In genomic region chr14:55118761-55119160, GRCh38 we compare ENCODE assay signal across 13 cellular contexts. TPM values are rescaled to one million over a fixed set of nuclear protein-coding genes. Genes with fewer than 3 reads are reported as not detected.
DNase-seq lines count a peak whose midpoint lies in the region; ATAC-seq, FAIRE-seq and TF ChIP-seq lines count a peak whose summit lies in the region.
"Had no signal": no experiment of that assay in that cellular context is flagged by ENCODE, and none has a peak within 500 bp of the region (broad histone marks: within the 10 kb centered on the region; RNA-seq: fewer than 3 reads in every experiment).

No MANE protein-coding gene starts in this region.

- DNase-seq in HepG2 (ENCODE audit: low spot score) (no peak), hepatocyte (ENCODE audit: low spot score) (no peak), gastrocnemius medialis (no peak), DMS153 (lab: John Stamatoyannopoulos, UW) (no peak), urothelium cell line (ENCODE audit: low spot score) (no peak), MV-4-11 (lab: John Stamatoyannopoulos, UW) (no peak), NCI-H1436 (lab: John Stamatoyannopoulos, UW) (no peak)
- DNase-seq: activated CD4-positive, alpha-beta T cell treated with anti-CD3 and anti-CD28 coated beads for 4 hours; activated naive CD8-positive, alpha-beta T cell treated with anti-CD3 and anti-CD28 coated beads, Interleukin-2, amount 10 ng/mL, durations not matched to agents 7 days and 5 days; central memory CD4-positive, alpha-beta T cell; COR-L47; NCI-H82 had no signal

- FAIRE-seq in HepG2 (lab: Jason Lieb, UNC) = no peak
- FAIRE-seq in urothelium cell line (lab: Jason Lieb, UNC) = no peak

- peak overlapping the region; percentile 8 to 44 for H3K27ac ChIP-seq in liver (ENCODE audit: low read depth in 1 of 2, low read length in 2 of 2)
- H3K27ac ChIP-seq in HepG2 (ENCODE audit: extremely low read length, insufficient read depth, low read length) = no peak overlapping the region
- H3K27ac ChIP-seq in hepatocyte = peak overlapping the region; percentile 64
- peak overlapping the region; percentile 69 to 84 (median 80) for H3K27ac ChIP-seq in gastrocnemius medialis

- H3K9me3 ChIP-seq in liver (ENCODE audit: control insufficient read depth in 4 of 4, low read length in 3 of 4) = no peaks in the 10 kb centered on the region
- no peaks in the 10 kb centered on the region for H3K9me3 ChIP-seq in HepG2 (ENCODE audit: low read length)
- no peaks in the 10 kb centered on the region for H3K9me3 ChIP-seq in hepatocyte (ENCODE audit: low read depth)
- no peaks in the 10 kb centered on the region for H3K9me3 ChIP-seq in gastrocnemius medialis

- ATAC-seq in HepG2 (no peak), gastrocnemius medialis (peak; percentile 49 to 66)

- no peak for TF ChIP-seq EP300 in HepG2 (IDR thresholded peaks at IDR 0.05; ENCODE audit: low read depth in 2 of 2, low read length in 2 of 2)
- no peak for TF ChIP-seq EP300 in HepG2 (CRISPR knock-in tag; IDR thresholded peaks at IDR 0.05; ENCODE audit: borderline replicate concordance)

- POLR2A ChIA-PET in HepG2 (lab: Yijun Ruan, JAX) = interaction anchor here (1.3 kb wide), 1 partner anchor 15 kb away, joined by 3 read pairs; no protein-coding TSS in a partner anchor

- H3K27me3 ChIP-seq in liver (ENCODE audit: control insufficient read depth in 4 of 4, insufficient read depth in 4 of 4, low read length in 3 of 4) = no peaks in the 10 kb centered on the region
- H3K27me3 ChIP-seq in HepG2 (ENCODE audit: control insufficient read depth in 1 of 2, insufficient read depth in 2 of 2, low read length in 2 of 2) = no peaks in the 10 kb centered on the region
- H3K27me3 ChIP-seq in hepatocyte = no peaks in the 10 kb centered on the region
- no peaks in the 10 kb centered on the region for H3K27me3 ChIP-seq in gastrocnemius medialis

- H3K4me1 ChIP-seq in liver (ENCODE audit: control insufficient read depth in 4 of 4, insufficient read depth in 4 of 4, low read length in 3 of 4) (no peaks in the 10 kb centered on the region), HepG2 (ENCODE audit: insufficient read depth, low read length) (peaks cover 82% of the 10 kb centered on the region), hepatocyte (ENCODE audit: insufficient read depth) (peaks cover 54% of the 10 kb centered on the region), gastrocnemius medialis (peaks cover 12 to 26% of the 10 kb centered on the region in 2 donors)

- CTCF ChIA-PET in HepG2 (lab: Yijun Ruan, JAX; ENCODE audit: low intra/inter-chr PET ratio, low total read pairs) = no interaction called here

- no peaks in the 10 kb centered on the region for H4K20me1 ChIP-seq in HepG2 (ENCODE audit: insufficient read depth, low read length)
- H4K20me1 ChIP-seq in hepatocyte (ENCODE audit: insufficient read depth, poor library complexity, severe bottlenecking) = no peaks in the 10 kb centered on the region

- H3K79me2 ChIP-seq in HepG2 (ENCODE audit: insufficient read depth, low read length) (no peaks in the 10 kb centered on the region), hepatocyte (no peaks in the 10 kb centered on the region)

- in situ Hi-C loops in HepG2 (cut with HindIII; ENCODE audit: extremely low pct_ligation_motif_present, low pct_unique_long_range_greater_than_20kb) (no loop called here), gastrocnemius medialis (cut with MboI; ENCODE audit: low sequenced_read_pairs in 4 of 4) (no loop called here)

- no peak for TF ChIP-seq POLR2A in HepG2 (IDR thresholded peaks at IDR 0.05; ENCODE audit: insufficient read depth in 1 of 2, low read depth in 2 of 2, low read length in 2 of 2)
- no peak for TF ChIP-seq POLR2A in gastrocnemius medialis (IDR thresholded peaks at IDR 0.05)

- TF ChIP-seq CTCF in liver (IDR thresholded peaks at IDR 0.05; ENCODE audit: low read depth, low read length, missing input control) (no peak), HepG2 (CRISPR knock-in tag; IDR thresholded peaks at IDR 0.05) (no peak), hepatocyte (IDR thresholded peaks at IDR 0.05; ENCODE audit: poor library complexity) (no peak), gastrocnemius medialis (IDR thresholded peaks at IDR 0.05 in 4 of 5, conservative IDR thresholded peaks at IDR 0.05 in 1 of 5) (no peak)

- no peaks in the 10 kb centered on the region for H3K36me3 ChIP-seq in liver (ENCODE audit: control insufficient read depth in 4 of 4, insufficient read depth in 3 of 4, low read depth in 1 of 4, low read length in 3 of 4)
- H3K36me3 ChIP-seq in HepG2 (replicated peaks in 1 of 2; ENCODE audit: control insufficient read depth in 1 of 2, insufficient read depth in 2 of 2, low read length in 2 of 2) = no peaks in the 10 kb centered on the region
- H3K36me3 ChIP-seq in hepatocyte (replicated peaks; ENCODE audit: insufficient read depth, low read depth) = no peaks in the 10 kb centered on the region
- H3K36me3 ChIP-seq in gastrocnemius medialis = no peaks in the 10 kb centered on the region

- H3K9ac ChIP-seq in liver (ENCODE audit: low read depth in 1 of 2, low read length in 2 of 2) (no peak overlapping the region), HepG2 (ENCODE audit: insufficient read depth, low read depth, low read length) (no peak overlapping the region)

- 72% methylated on average over 3 of the region's 3 CpGs for WGBS in liver
- 77% methylated on average over 3 of the region's 3 CpGs for WGBS in HepG2 (ENCODE audit: low lambda C conversion rate)
- WGBS in hepatocyte (ENCODE audit: low lambda C conversion rate, missing lambda C conversion rate) = 78% methylated on average over 3 of the region's 3 CpGs

- H3K4me3 ChIP-seq in liver (ENCODE audit: low read depth in 1 of 3, low read length in 3 of 3) (no peak overlapping the region), HepG2 (replicated peaks in 1 of 3; ENCODE audit: insufficient read depth in 1 of 3, low read depth in 2 of 3, low read length in 3 of 3) (no peak overlapping the region), hepatocyte (no peak overlapping the region), gastrocnemius medialis (no peak overlapping the region)

- no TSS peak for BruUV-seq in HepG2 (replicated peaks; lab: Mats Ljungman, UMichigan)

- H2AFZ ChIP-seq in HepG2 (ENCODE audit: low read length) (no peak overlapping the region), hepatocyte (no peak overlapping the region)

- TF ChIP-seq RAD21 in liver (IDR thresholded peaks at IDR 0.05) = no peak
- TF ChIP-seq RAD21 in HepG2 (CRISPR knock-in tag; IDR thresholded peaks at IDR 0.05) = no peak

- H3K4me2 ChIP-seq in HepG2 (ENCODE audit: low read depth, low read length) (no peak overlapping the region), hepatocyte (no peak overlapping the region)

- intact Hi-C loops in HepG2 (cut with micrococcal nuclease; ENCODE audit: unreplicated experiment) = no loop called here
- intact Hi-C loops in gastrocnemius medialis (cut with DNase I; ENCODE audit: low total_unique reads) = no loop called here

- H3K9me2 ChIP-seq in hepatocyte (replicated peaks; ENCODE audit: insufficient read depth) = no peaks in the 10 kb centered on the region

TF ChIP-seq in liver, 16 proteins besides CTCF, POLR2A, EP300 and RAD21 (continues in another document):
- TF ChIP-seq FOXA1 (IDR thresholded peaks at IDR 0.05) (no peak), JUND (IDR thresholded peaks at IDR 0.05) (no peak), SP1 (IDR thresholded peaks at IDR 0.05) (no peak), NR2F2 (IDR thresholded peaks at IDR 0.05) (no peak), EGR1 (IDR thresholded peaks at IDR 0.05; ENCODE audit: low read depth in 2 of 2) (no peak)

TF ChIP-seq in HepG2, 621 proteins besides CTCF, POLR2A, EP300 and RAD21:
- no peak for TF ChIP-seq ZNF552 (CRISPR knock-in tag; IDR thresholded peaks at IDR 0.05; ENCODE audit: borderline replicate concordance)
- TF ChIP-seq ZFP62 (CRISPR knock-in tag; IDR thresholded peaks at IDR 0.05) = no peak
- TF ChIP-seq ZNF720 (CRISPR knock-in tag; IDR thresholded peaks at IDR 0.05) = no peak
- no peak for TF ChIP-seq DDIT3 (CRISPR knock-in tag; IDR thresholded peaks at IDR 0.05)
- no peak for TF ChIP-seq IRX3 (CRISPR knock-in tag; IDR thresholded peaks at IDR 0.05; ENCODE audit: borderline replicate concordance, low read depth)
- no peak for TF ChIP-seq FOSL1 (CRISPR knock-in tag; IDR thresholded peaks at IDR 0.05; ENCODE audit: borderline replicate concordance)
- TF ChIP-seq FOXA3 (CRISPR knock-in tag; IDR thresholded peaks at IDR 0.05) = no peak
TF ChIP-seq in HepG2: peak in this region for 0.

RNA-seq across cellular contexts. Expression of gene LGALS3, which starts 10.3 kb away (rescaled TPM):
- total RNA-seq in liver (10 to 100 TPM in 1 of 2 donors, 1 to 10 TPM in 1; 6.9 to 20.8 TPM), HepG2 (2016; rRNA removed; fragmentation: Illumina TruSeq; extraction: Trizol) (5.0 and 6.3 TPM in 2 replicates), hepatocyte (461 and 534 TPM in 2 replicates), gastrocnemius medialis (100 to 1,000 TPM in 1 of 4 donors, 10 to 100 TPM in 3; 68.0 to 124 (median 80.6) TPM)
- polyA plus RNA-seq in liver (10 to 100 TPM in 1 of 2 donors, 1 to 10 TPM in 1; 9.0 to 12.5 TPM), HepG2 (2011; rRNA removed) (92.2 and 97.4 TPM in 2 replicates), hepatocyte (690 and 766 TPM in 2 replicates)
- total RNA-seq in HepG2 (2016; cell fraction: cytosol; rRNA removed; fragmentation: Illumina TruSeq; extraction: Trizol; ENCODE audit: low read depth) = 2.6 and 3.6 TPM in 2 replicates
- 6.6 and 7.4 TPM in 2 replicates for total RNA-seq in HepG2 (2016; cell fraction: insoluble cytoplasmic fraction; rRNA removed; fragmentation: Illumina TruSeq; extraction: Trizol)
- total RNA-seq in HepG2 (2016; cell fraction: membrane; rRNA removed; fragmentation: Illumina TruSeq; extraction: Trizol) = 2.7 and 2.8 TPM in 2 replicates
- total RNA-seq in HepG2 (2016; cell fraction: nucleus; rRNA removed; fragmentation: Illumina TruSeq; extraction: Trizol) = 2.9 TPM in 2 replicates
- 78.8 and 85.7 TPM in 2 replicates for polyA plus RNA-seq in HepG2 (2011; cell fraction: cytosol; rRNA removed)
- polyA plus RNA-seq in HepG2 (2011; cell fraction: nucleus; rRNA removed) = 48.6 and 48.9 TPM in 2 replicates
- polyA plus RNA-seq in HepG2 (2012) = 16.0 and 39.9 TPM in 2 replicates
- polyA plus RNA-seq in HepG2 (2016; cell fraction: cytosol; fragmentation: Illumina TruSeq; extraction: Trizol; ENCODE audit: low read depth) = 5.0 and 5.9 TPM in 2 replicates
- 10.5 and 10.8 TPM in 2 replicates for polyA plus RNA-seq in HepG2 (2016; cell fraction: insoluble cytoplasmic fraction; fragmentation: Illumina TruSeq; extraction: Trizol; ENCODE audit: low read depth)
- 3.3 TPM in 2 replicates for polyA plus RNA-seq in HepG2 (2016; cell fraction: membrane; fragmentation: Illumina TruSeq; extraction: Trizol; ENCODE audit: low read depth)
- polyA plus RNA-seq in HepG2 (2016; cell fraction: nucleus; fragmentation: Illumina TruSeq; extraction: Trizol; ENCODE audit: insufficient read depth, low read depth) = 6.0 and 6.6 TPM in 2 replicates
- polyA minus RNA-seq in HepG2 (2011; rRNA and poly(A)+ RNA removed; ENCODE audit: low replicate concordance) = 42.0 and 143 TPM in 2 replicates
- 30.7 and 33.1 TPM in 2 replicates for polyA minus RNA-seq in HepG2 (2011; cell fraction: cytosol; rRNA and poly(A)+ RNA removed)
- 12.0 and 17.0 TPM in 2 replicates for polyA minus RNA-seq in HepG2 (2011; cell fraction: nucleus; rRNA and poly(A)+ RNA removed)
